8 cellular contexts compared by ENCODE assay signal in genomic region chr15:56491110-56491722, GRCh38. TPM values are rescaled to one million over a fixed set of nuclear protein-coding genes. Genes with fewer than 3 reads are reported as not detected.
DNase-seq lines count a peak whose midpoint lies in the region; ATAC-seq and FAIRE-seq lines count a peak whose summit lies in the region.

No MANE protein-coding gene starts in this region.

- no peak for ATAC-seq in GM19328 (IDR thresholded peaks at IDR 0.05; ENCODE audit: unreplicated experiment)

- peak; percentile 27 for FAIRE-seq in RCC 7860 (lab: Jason Lieb, UNC)

- peak overlapping the region; percentile 88 for H3K27ac ChIP-seq in KOPT-K1 (ENCODE audit: low read depth, low read length, poor library complexity, severe bottlenecking)

- peaks cover under 1% of the 10 kb centered on the region for H3K9me3 ChIP-seq in KOPT-K1 (ENCODE audit: insufficient read depth, low read length, poor library complexity, severe bottlenecking)

- DNase-seq in activated gamma-delta T cell treated with Interleukin-2 at 50 U/mL for 16 hours (peak; percentile 53), activated gamma-delta T cell (lab: John Stamatoyannopoulos, UW) (no peak), RCC 7860 (ENCODE audit: low spot score) (peak; percentile 39), glomerular endothelial cell (ENCODE audit: extremely low read depth, low read depth, low spot score) (peak; percentile 76), posterior cingulate gyrus (peak; percentile 55 to 96 (median 78))
- peak in 3 of 4 experiments; percentile 1 to 28 (median 13) for DNase-seq in activated naive CD4-positive, alpha-beta T cell (lab: John Stamatoyannopoulos, UW)

- no peaks in the 10 kb centered on the region for H3K36me3 ChIP-seq in KOPT-K1 (ENCODE audit: insufficient read depth, low read length)

- intact Hi-C loops in posterior cingulate gyrus (cut with DNase I) = loop anchor here (5.0 to 10.0 kb wide), 3 partner anchors 654 to 1034 kb away; no protein-coding TSS in a partner anchor

RNA-seq across cellular contexts. Expression of gene MNS1, which starts 26.3 kb away (rescaled TPM):
- total RNA-seq in glomerular endothelial cell = 0.53 and 2.2 TPM in 2 replicates
